ENCODE assay signal across 8 cellular contexts in the genomic region with DNA sequence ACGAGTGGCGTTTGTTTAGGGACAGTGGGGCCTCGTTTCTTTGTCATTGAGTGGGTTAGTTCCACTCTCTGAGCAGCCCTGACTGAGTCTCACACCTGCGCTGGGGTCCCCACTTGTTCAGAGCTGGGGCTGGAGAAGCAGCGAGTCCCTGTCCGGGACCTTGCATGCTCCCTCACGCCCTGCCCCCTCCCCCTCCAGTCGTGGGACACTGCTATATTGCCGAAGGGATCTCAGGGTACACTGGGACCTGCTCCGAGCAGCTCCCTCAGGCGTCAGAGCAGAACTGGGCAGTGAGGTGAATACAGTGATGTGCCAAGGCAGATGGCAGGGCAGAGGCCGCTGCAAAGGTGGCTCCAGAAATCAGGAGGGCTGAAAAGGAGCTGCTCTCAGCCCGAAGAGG. TPM values are rescaled to one million over a fixed set of nuclear protein-coding genes. Genes with fewer than 3 reads are reported as not detected.
A peak's percentile ranks its signal among the peaks of the same experiment; 100 is the strongest.
DNase-seq lines count a peak whose midpoint lies in the region; ATAC-seq and TF ChIP-seq lines count a peak whose summit lies in the region.

No MANE protein-coding gene starts in this region.

- H3K27me3 Mint-ChIP-seq in activated CD4-positive, alpha-beta T cell treated with anti-CD3 and anti-CD28 coated beads, Interleukin-2, amount 10 ng/mL, durations not matched to agents 24 days and 14 days = no peaks in the 10 kb centered on the region

- H3K27ac Mint-ChIP-seq in activated CD4-positive, alpha-beta T cell treated with anti-CD3 and anti-CD28 coated beads, Interleukin-2, amount 10 ng/mL, durations not matched to agents 24 days and 14 days = peak overlapping the region; percentile 78

- 82% methylated on average over 13 of the region's 13 CpGs for WGBS in suprapubic skin
- no CpG with 5 or more reads among the region's 13 CpGs for WGBS in trophoblast cell (ENCODE audit: extremely low coverage, insufficient coverage, insufficient read length)

- no peak overlapping the region for H2BK5ac ChIP-seq in trophoblast cell (ENCODE audit: low read depth, low read length, poor library complexity)

- H2BK12ac ChIP-seq in trophoblast cell (ENCODE audit: low read length) = no peak overlapping the region

- H2AK5ac ChIP-seq in trophoblast cell (ENCODE audit: low read length) = no peak overlapping the region

- no peaks in the 10 kb centered on the region for H3K9me3 ChIP-seq in suprapubic skin
- peaks cover 3% of the 10 kb centered on the region for H3K9me3 ChIP-seq in trophoblast cell (ENCODE audit: insufficient read depth, low read depth, low read length)

- no peak overlapping the region for H3K23ac ChIP-seq in trophoblast cell (ENCODE audit: low read length)

- ATAC-seq in HG03103 (IDR thresholded peaks at IDR 0.05; ENCODE audit: low read depth, unreplicated experiment) = peak; percentile 13

- no peak overlapping the region for H4K8ac ChIP-seq in trophoblast cell (ENCODE audit: low read depth, low read length)

- no peak overlapping the region for H4K12ac ChIP-seq in trophoblast cell (ENCODE audit: low read depth, low read length)

- peak overlapping the region; percentile 68 for H3K4me3 Mint-ChIP-seq in activated CD4-positive, alpha-beta T cell treated with anti-CD3 and anti-CD28 coated beads, Interleukin-2, amount 10 ng/mL, durations not matched to agents 24 days and 14 days

- peaks cover 88% of the 10 kb centered on the region for H3K4me1 Mint-ChIP-seq in activated CD4-positive, alpha-beta T cell treated with anti-CD3 and anti-CD28 coated beads, Interleukin-2, amount 10 ng/mL, durations not matched to agents 24 days and 14 days

- H3K79me2 ChIP-seq in trophoblast cell (ENCODE audit: control insufficient read depth, insufficient read depth, low read length, poor library complexity) = no peaks in the 10 kb centered on the region

- no peak overlapping the region for H4K91ac ChIP-seq in trophoblast cell (ENCODE audit: low read depth, low read length)

- no peaks in the 10 kb centered on the region for H3K36me3 ChIP-seq in suprapubic skin
- no peaks in the 10 kb centered on the region for H3K36me3 ChIP-seq in trophoblast cell (ENCODE audit: control insufficient read depth in 1 of 2, insufficient read depth in 2 of 2, low read length in 2 of 2)

- TF ChIP-seq CTCF in suprapubic skin (IDR thresholded peaks at IDR 0.05) = no peak

- intact Hi-C loops in activated CD4-positive, alpha-beta T cell treated with anti-CD3 and anti-CD28 coated beads, Interleukin-2, amount 10 ng/mL, durations not matched to agents 24 days and 14 days (cut with micrococcal nuclease) = loop anchor here (1.0 to 10.0 kb wide), 4 partner anchors 51 to 169 kb away; partner anchors contain the start of gene KLF13

- no peak overlapping the region for H3K14ac ChIP-seq in trophoblast cell (ENCODE audit: low read length)

- H3K27me3 ChIP-seq in suprapubic skin (no peaks in the 10 kb centered on the region), trophoblast cell (ENCODE audit: insufficient read depth, low read length) (no peaks in the 10 kb centered on the region)

- no peak for TF ChIP-seq EP300 in suprapubic skin (IDR thresholded peaks at IDR 0.05)

- no peak overlapping the region for H3K18ac ChIP-seq in trophoblast cell (ENCODE audit: low read length)

- H3K4me3 ChIP-seq in suprapubic skin = no peak overlapping the region
- no peak overlapping the region for H3K4me3 ChIP-seq in trophoblast cell (ENCODE audit: low read depth, low read length)

- no peaks in the 10 kb centered on the region for H3K9me3 Mint-ChIP-seq in activated CD4-positive, alpha-beta T cell treated with anti-CD3 and anti-CD28 coated beads, Interleukin-2, amount 10 ng/mL, durations not matched to agents 24 days and 14 days

- no peak overlapping the region for H2BK120ac ChIP-seq in trophoblast cell (ENCODE audit: insufficient read depth, low read length, poor library complexity)

- H3K4ac ChIP-seq in trophoblast cell (ENCODE audit: low read depth, low read length) = no peak overlapping the region

- no peak for DNase-seq in activated CD4-positive, alpha-beta T cell treated with anti-CD3 and anti-CD28 coated beads, Interleukin-2, amount 10 ng/mL, durations not matched to agents 24 days and 14 days
- no peak for DNase-seq in activated CD4-positive, alpha-beta T cell treated with anti-CD3 and anti-CD28 coated beads for 48 hours
- DNase-seq in caudate nucleus (lab: John Stamatoyannopoulos, UW) (no peak), suprapubic skin (ENCODE audit: low spot score in 2 of 2) (peak; percentile 64 to 67), cerebellar cortex (ENCODE audit: low spot score) (no peak), trophoblast cell (no peak)
- no peak for DNase-seq in NK-92 treated with Interleukin-12 subunit alpha and Interleukin-12 subunit beta, amount 100 ng/mL, for 24 hours (lab: John Stamatoyannopoulos, UW)

- H3K27ac ChIP-seq in caudate nucleus (ENCODE audit: low read depth, low read length) = peak overlapping the region; percentile 79
- H3K27ac ChIP-seq in suprapubic skin = no peak overlapping the region
- no peak overlapping the region for H3K27ac ChIP-seq in trophoblast cell (ENCODE audit: low read depth, low read length)

- H2AFZ ChIP-seq in trophoblast cell (ENCODE audit: insufficient read depth, low read length, poor library complexity) = no peak overlapping the region

- H3K4me2 ChIP-seq in trophoblast cell (ENCODE audit: low read length) = no peak overlapping the region

- H3K9ac ChIP-seq in trophoblast cell (ENCODE audit: low read length) = no peak overlapping the region

- no peaks in the 10 kb centered on the region for H3K36me3 Mint-ChIP-seq in activated CD4-positive, alpha-beta T cell treated with anti-CD3 and anti-CD28 coated beads, Interleukin-2, amount 10 ng/mL, durations not matched to agents 24 days and 14 days (ENCODE audit: low read depth)

- H3K4me1 ChIP-seq in suprapubic skin (peaks cover 39% of the 10 kb centered on the region), trophoblast cell (ENCODE audit: control insufficient read depth in 1 of 2, insufficient read depth in 2 of 2, low read length in 2 of 2) (no peaks in the 10 kb centered on the region)

- TF ChIP-seq POLR2A in suprapubic skin (IDR thresholded peaks at IDR 0.05) = no peak

- no peaks in the 10 kb centered on the region for H3K79me1 ChIP-seq in trophoblast cell (ENCODE audit: low read length)

RNA-seq across cellular contexts. Expression of gene KLF13, which starts 59.9 kb away (rescaled TPM):
- 122 and 135 TPM in 2 replicates for total RNA-seq in activated CD4-positive, alpha-beta T cell treated with anti-CD3 and anti-CD28 coated beads, Interleukin-2, amount 10 ng/mL, durations not matched to agents 24 days and 14 days
- total RNA-seq in suprapubic skin = 100 to 1,000 TPM; 141 to 162 (median 145) TPM
- polyA plus RNA-seq in trophoblast cell (2013) = 76.0 and 79.4 TPM in 2 replicates

Comparison
In these comparisons a context has a peak if more than half of its experiments do, and no peak if none do; other contexts are left out.
1. DNase-seq: peak in suprapubic skin (2 of 2); none in activated CD4-positive, alpha-beta T cell treated with anti-CD3 and anti-CD28 coated beads, Interleukin-2, amount 10 ng/mL, durations not matched to agents 24 days and 14 days (single experiment), activated CD4-positive, alpha-beta T cell treated with anti-CD3 and anti-CD28 coated beads for 48 hours (single experiment), caudate nucleus (0 of 61), NK-92 treated with Interleukin-12 subunit alpha and Interleukin-12 subunit beta, amount 100 ng/mL, for 24 hours (single experiment), cerebellar cortex (single experiment) and trophoblast cell (0 of 2).